2 cellular contexts compared by ENCODE assay signal in the genomic region with DNA sequence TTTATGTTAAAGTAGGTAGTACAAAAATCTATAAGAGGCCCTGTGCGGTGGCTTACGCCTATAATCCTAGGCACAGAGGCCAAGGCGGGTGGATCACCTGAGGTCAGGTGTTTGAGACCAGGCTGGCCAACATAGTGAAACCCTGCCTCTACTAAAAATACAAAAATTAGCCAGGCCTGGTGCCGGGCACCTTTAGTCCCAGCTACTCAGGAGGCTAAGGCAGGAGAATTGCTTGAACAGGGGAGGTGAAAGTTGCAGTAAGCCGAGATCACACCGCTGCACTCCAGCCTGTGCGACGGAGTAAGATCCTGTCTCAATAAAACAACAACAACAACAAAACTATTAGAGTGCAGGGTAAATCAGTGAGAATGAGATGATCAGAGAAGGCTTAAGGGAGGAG.
TF ChIP-seq lines count a peak whose summit lies in the region.

No MANE protein-coding gene starts in this region.

TF ChIP-seq in HepG2, 621 proteins besides CTCF, POLR2A, EP300 and RAD21 (continues in another document):
- TF ChIP-seq ZNF687 (CRISPR knock-in tag; IDR thresholded peaks at IDR 0.05) (peak; percentile 23; the same call in 1 of the 2 replicates), ZNF782 (CRISPR knock-in tag; IDR thresholded peaks at IDR 0.05; ENCODE audit: borderline replicate concordance) (no peak), PHF20 (CRISPR knock-in tag; IDR thresholded peaks at IDR 0.05) (no peak), ZNF883 (CRISPR knock-in tag; IDR thresholded peaks at IDR 0.05; ENCODE audit: not compliant biosample characterization) (no peak)
- TF ChIP-seq, protein P1, sequence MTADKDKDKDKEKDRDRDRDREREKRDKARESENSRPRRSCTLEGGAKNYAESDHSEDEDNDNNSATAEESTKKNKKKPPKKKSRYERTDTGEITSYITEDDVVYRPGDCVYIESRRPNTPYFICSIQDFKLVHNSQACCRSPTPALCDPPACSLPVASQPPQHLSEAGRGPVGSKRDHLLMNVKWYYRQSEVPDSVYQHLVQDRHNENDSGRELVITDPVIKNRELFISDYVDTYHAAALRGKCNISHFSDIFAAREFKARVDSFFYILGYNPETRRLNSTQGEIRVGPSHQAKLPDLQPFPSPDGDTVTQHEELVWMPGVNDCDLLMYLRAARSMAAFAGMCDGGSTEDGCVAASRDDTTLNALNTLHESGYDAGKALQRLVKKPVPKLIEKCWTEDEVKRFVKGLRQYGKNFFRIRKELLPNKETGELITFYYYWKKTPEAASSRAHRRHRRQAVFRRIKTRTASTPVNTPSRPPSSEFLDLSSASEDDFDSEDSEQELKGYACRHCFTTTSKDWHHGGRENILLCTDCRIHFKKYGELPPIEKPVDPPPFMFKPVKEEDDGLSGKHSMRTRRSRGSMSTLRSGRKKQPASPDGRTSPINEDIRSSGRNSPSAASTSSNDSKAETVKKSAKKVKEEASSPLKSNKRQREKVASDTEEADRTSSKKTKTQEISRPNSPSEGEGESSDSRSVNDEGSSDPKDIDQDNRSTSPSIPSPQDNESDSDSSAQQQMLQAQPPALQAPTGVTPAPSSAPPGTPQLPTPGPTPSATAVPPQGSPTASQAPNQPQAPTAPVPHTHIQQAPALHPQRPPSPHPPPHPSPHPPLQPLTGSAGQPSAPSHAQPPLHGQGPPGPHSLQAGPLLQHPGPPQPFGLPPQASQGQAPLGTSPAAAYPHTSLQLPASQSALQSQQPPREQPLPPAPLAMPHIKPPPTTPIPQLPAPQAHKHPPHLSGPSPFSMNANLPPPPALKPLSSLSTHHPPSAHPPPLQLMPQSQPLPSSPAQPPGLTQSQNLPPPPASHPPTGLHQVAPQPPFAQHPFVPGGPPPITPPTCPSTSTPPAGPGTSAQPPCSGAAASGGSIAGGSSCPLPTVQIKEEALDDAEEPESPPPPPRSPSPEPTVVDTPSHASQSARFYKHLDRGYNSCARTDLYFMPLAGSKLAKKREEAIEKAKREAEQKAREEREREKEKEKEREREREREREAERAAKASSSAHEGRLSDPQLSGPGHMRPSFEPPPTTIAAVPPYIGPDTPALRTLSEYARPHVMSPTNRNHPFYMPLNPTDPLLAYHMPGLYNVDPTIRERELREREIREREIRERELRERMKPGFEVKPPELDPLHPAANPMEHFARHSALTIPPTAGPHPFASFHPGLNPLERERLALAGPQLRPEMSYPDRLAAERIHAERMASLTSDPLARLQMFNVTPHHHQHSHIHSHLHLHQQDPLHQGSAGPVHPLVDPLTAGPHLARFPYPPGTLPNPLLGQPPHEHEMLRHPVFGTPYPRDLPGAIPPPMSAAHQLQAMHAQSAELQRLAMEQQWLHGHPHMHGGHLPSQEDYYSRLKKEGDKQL (CRISPR knock-in tag; IDR thresholded peaks at IDR 0.05; ENCODE audit: low read depth): no peak
- TF ChIP-seq, protein P2, sequence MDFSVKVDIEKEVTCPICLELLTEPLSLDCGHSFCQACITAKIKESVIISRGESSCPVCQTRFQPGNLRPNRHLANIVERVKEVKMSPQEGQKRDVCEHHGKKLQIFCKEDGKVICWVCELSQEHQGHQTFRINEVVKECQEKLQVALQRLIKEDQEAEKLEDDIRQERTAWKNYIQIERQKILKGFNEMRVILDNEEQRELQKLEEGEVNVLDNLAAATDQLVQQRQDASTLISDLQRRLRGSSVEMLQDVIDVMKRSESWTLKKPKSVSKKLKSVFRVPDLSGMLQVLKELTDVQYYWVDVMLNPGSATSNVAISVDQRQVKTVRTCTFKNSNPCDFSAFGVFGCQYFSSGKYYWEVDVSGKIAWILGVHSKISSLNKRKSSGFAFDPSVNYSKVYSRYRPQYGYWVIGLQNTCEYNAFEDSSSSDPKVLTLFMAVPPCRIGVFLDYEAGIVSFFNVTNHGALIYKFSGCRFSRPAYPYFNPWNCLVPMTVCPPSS (IDR thresholded peaks at IDR 0.05): no peak
- TF ChIP-seq, protein P3, sequence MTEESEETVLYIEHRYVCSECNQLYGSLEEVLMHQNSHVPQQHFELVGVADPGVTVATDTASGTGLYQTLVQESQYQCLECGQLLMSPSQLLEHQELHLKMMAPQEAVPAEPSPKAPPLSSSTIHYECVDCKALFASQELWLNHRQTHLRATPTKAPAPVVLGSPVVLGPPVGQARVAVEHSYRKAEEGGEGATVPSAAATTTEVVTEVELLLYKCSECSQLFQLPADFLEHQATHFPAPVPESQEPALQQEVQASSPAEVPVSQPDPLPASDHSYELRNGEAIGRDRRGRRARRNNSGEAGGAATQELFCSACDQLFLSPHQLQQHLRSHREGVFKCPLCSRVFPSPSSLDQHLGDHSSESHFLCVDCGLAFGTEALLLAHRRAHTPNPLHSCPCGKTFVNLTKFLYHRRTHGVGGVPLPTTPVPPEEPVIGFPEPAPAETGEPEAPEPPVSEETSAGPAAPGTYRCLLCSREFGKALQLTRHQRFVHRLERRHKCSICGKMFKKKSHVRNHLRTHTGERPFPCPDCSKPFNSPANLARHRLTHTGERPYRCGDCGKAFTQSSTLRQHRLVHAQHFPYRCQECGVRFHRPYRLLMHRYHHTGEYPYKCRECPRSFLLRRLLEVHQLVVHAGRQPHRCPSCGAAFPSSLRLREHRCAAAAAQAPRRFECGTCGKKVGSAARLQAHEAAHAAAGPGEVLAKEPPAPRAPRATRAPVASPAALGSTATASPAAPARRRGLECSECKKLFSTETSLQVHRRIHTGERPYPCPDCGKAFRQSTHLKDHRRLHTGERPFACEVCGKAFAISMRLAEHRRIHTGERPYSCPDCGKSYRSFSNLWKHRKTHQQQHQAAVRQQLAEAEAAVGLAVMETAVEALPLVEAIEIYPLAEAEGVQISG (CRISPR knock-in tag; IDR thresholded peaks at IDR 0.05): no peak

TF ChIP-seq in GM23338, 12 proteins besides CTCF, POLR2A, EP300 and RAD21:
- no peak for TF ChIP-seq REST (IDR thresholded peaks at IDR 0.05; ENCODE audit: unreplicated experiment)
- no peak for TF ChIP-seq EZH2 (IDR thresholded peaks at IDR 0.05; ENCODE audit: low read depth, unreplicated experiment)
- no peak for TF ChIP-seq ZNF114 (CRISPR knock-in tag; IDR thresholded peaks at IDR 0.05)
- no peak for TF ChIP-seq ZNF331 (CRISPR knock-in tag; IDR thresholded peaks at IDR 0.05; ENCODE audit: low read depth)
- no peak for TF ChIP-seq STAT1 (IDR thresholded peaks at IDR 0.05; ENCODE audit: unreplicated experiment)
- no peak for TF ChIP-seq NANOG (IDR thresholded peaks at IDR 0.05; ENCODE audit: borderline replicate concordance)
- TF ChIP-seq, protein P4, sequence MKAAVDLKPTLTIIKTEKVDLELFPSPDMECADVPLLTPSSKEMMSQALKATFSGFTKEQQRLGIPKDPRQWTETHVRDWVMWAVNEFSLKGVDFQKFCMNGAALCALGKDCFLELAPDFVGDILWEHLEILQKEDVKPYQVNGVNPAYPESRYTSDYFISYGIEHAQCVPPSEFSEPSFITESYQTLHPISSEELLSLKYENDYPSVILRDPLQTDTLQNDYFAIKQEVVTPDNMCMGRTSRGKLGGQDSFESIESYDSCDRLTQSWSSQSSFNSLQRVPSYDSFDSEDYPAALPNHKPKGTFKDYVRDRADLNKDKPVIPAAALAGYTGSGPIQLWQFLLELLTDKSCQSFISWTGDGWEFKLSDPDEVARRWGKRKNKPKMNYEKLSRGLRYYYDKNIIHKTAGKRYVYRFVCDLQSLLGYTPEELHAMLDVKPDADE (IDR thresholded peaks at IDR 0.05): no peak
- no peak for TF ChIP-seq CREB1 (CRISPR knock-in tag; IDR thresholded peaks at IDR 0.05; ENCODE audit: low read depth)
- TF ChIP-seq EZH2phosphoT487 (IDR thresholded peaks at IDR 0.05; ENCODE audit: unreplicated experiment): no peak
- TF ChIP-seq JUNB (IDR thresholded peaks at IDR 0.05; ENCODE audit: unreplicated experiment): no peak
- TF ChIP-seq, protein P5, sequence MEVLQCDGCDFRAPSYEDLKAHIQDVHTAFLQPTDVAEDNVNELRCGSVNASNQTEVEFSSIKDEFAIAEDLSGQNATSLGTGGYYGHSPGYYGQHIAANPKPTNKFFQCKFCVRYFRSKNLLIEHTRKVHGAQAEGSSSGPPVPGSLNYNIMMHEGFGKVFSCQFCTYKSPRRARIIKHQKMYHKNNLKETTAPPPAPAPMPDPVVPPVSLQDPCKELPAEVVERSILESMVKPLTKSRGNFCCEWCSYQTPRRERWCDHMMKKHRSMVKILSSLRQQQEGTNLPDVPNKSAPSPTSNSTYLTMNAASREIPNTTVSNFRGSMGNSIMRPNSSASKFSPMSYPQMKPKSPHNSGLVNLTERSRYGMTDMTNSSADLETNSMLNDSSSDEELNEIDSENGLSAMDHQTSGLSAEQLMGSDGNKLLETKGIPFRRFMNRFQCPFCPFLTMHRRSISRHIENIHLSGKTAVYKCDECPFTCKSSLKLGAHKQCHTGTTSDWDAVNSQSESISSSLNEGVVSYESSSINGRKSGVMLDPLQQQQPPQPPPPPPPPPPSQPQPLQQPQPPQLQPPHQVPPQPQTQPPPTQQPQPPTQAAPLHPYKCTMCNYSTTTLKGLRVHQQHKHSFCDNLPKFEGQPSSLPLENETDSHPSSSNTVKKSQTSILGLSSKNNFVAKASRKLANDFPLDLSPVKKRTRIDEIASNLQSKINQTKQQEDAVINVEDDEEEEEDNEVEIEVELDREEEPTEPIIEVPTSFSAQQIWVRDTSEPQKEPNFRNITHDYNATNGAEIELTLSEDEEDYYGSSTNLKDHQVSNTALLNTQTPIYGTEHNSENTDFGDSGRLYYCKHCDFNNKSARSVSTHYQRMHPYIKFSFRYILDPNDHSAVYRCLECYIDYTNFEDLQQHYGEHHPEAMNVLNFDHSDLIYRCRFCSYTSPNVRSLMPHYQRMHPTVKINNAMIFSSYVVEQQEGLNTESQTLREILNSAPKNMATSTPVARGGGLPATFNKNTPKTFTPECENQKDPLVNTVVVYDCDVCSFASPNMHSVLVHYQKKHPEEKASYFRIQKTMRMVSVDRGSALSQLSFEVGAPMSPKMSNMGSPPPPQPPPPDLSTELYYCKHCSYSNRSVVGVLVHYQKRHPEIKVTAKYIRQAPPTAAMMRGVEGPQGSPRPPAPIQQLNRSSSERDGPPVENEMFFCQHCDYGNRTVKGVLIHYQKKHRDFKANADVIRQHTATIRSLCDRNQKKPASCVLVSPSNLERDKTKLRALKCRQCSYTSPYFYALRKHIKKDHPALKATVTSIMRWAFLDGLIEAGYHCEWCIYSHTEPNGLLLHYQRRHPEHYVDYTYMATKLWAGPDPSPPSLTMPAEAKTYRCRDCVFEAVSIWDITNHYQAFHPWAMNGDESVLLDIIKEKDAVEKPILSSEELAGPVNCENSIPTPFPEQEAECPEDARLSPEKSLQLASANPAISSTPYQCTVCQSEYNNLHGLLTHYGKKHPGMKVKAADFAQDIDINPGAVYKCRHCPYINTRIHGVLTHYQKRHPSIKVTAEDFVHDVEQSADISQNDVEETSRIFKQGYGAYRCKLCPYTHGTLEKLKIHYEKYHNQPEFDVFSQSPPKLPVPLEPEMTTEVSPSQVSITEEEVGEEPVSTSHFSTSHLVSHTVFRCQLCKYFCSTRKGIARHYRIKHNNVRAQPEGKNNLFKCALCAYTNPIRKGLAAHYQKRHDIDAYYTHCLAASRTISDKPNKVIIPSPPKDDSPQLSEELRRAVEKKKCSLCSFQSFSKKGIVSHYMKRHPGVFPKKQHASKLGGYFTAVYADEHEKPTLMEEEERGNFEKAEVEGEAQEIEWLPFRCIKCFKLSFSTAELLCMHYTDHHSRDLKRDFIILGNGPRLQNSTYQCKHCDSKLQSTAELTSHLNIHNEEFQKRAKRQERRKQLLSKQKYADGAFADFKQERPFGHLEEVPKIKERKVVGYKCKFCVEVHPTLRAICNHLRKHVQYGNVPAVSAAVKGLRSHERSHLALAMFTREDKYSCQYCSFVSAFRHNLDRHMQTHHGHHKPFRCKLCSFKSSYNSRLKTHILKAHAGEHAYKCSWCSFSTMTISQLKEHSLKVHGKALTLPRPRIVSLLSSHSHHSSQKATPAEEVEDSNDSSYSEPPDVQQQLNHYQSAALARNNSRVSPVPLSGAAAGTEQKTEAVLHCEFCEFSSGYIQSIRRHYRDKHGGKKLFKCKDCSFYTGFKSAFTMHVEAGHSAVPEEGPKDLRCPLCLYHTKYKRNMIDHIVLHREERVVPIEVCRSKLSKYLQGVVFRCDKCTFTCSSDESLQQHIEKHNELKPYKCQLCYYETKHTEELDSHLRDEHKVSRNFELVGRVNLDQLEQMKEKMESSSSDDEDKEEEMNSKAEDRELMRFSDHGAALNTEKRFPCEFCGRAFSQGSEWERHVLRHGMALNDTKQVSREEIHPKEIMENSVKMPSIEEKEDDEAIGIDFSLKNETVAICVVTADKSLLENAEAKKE (CRISPR knock-in tag; IDR thresholded peaks at IDR 0.05): no peak
- no peak for TF ChIP-seq POLR2AphosphoS5 (IDR thresholded peaks at IDR 0.05; ENCODE audit: low read depth)
